In the genomic region with DNA sequence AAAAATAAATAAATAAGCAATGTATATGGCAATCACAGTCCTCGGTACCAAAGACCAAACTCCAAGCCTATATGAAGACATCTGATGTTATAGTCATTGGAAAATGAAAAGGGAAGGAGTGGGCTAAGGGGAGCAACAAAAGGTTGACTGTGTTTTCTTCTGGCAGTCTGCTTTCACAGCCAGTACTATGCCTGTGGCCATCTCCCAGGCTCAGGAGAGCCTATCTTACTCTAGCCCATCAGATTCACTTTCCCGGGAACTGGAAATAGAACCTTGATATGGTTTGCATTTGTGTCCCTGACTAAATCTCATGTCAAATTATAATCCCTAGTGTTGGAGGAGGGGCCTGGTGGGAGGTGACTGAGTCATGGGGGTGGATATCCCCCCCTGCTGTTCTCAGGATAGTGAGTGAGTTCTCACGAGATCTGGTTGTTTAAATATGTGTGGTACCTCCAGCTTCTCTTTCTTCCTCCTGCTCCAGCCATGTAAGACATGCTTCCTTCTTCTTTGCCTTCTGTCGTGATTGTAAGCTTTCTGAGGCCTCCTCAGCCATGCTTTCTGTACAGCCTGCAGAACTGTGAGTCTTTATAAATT, we compare ENCODE assay signal across 32 cellular contexts.
"Had no signal": no experiment of that assay in that cellular context is flagged by ENCODE, and none has a peak within 500 bp of the region (broad histone marks: within the 10 kb centered on the region; RNA-seq: fewer than 3 reads in every experiment).

No MANE protein-coding gene starts in this region.

- H3K4me3 Mint-ChIP-seq: activated CD4-positive, alpha-beta memory T cell treated with anti-CD3 and anti-CD28 coated beads for 36 hours; activated T-cell treated with anti-CD3 and anti-CD28 coated beads, Interleukin-2, amount 50 U/mL, for 4 hours; central memory CD8-positive, alpha-beta T cell; dendritic cell treated with granulocyte-macrophage colony-stimulating factor and Interleukin-4, amounts not matched to agents 40 ng/mL and 50 ng/mL, for 4 days; natural killer cell treated with Interleukin-12 subunit alpha and Interleukin-12 subunit beta and Interleukin-15 and Interleukin-18, amount 100 ng/mL, for 72 hours; stimulated activated effector memory CD8-positive, alpha-beta T cell treated with anti-CD3 and anti-CD28 coated beads, Interleukin-12 subunit alpha, Interleukin-12 subunit beta, amount 100 ng/mL, for 72 hours; stimulated activated naive CD8-positive, alpha-beta T cell treated with anti-CD3 and anti-CD28 coated beads, Interleukin-15, Interleukin-2, amounts not matched to agents 100 ng/mL and 50 ng/mL, for 24 hours; T-helper 2 cell treated with Interferon-gamma antibody and Interleukin-4, amounts not matched to agents 5 μg/mL and 100 μg/mL, for 36 hours; type B pancreatic cell had no signal

- H3K9me3 Mint-ChIP-seq: activated CD4-positive, alpha-beta memory T cell treated with anti-CD3 and anti-CD28 coated beads for 36 hours; activated naive CD4-positive, alpha-beta T cell treated with anti-CD3 and anti-CD28 coated beads, Interleukin-2, amount 50 U/mL, for 72 hours; activated T-cell treated with anti-CD3 and anti-CD28 coated beads, Interleukin-2, amount 50 U/mL, for 4 hours; central memory CD8-positive, alpha-beta T cell; dendritic cell treated with granulocyte-macrophage colony-stimulating factor and Interleukin-4, amounts not matched to agents 40 ng/mL and 50 ng/mL, for 4 days; natural killer cell treated with Interleukin-12 subunit alpha and Interleukin-12 subunit beta and Interleukin-15 and Interleukin-18, amount 100 ng/mL, for 72 hours; stimulated activated effector memory CD8-positive, alpha-beta T cell treated with anti-CD3 and anti-CD28 coated beads, Interleukin-12 subunit alpha, Interleukin-12 subunit beta, amount 100 ng/mL, for 72 hours; stimulated activated naive CD8-positive, alpha-beta T cell treated with anti-CD3 and anti-CD28 coated beads, Interleukin-15, Interleukin-2, amounts not matched to agents 100 ng/mL and 50 ng/mL, for 24 hours; T-helper 2 cell treated with Interferon-gamma antibody and Interleukin-4, amounts not matched to agents 5 μg/mL and 100 μg/mL, for 36 hours; type B pancreatic cell had no signal

- H3K4me1 ChIP-seq: left ventricle myocardium inferior, prostate gland, uterus had no signal

- H3K27ac ChIP-seq: esophagus muscularis mucosa, left ventricle myocardium inferior, neutrophil, ovary, prostate gland, skin epidermis, thoracic aorta, uterus, VCaP had no signal

- DNase-seq: activated CD4-positive, alpha-beta memory T cell treated with anti-CD3 and anti-CD28 coated beads for 36 hours; activated CD4-positive, alpha-beta T cell treated with anti-CD3 and anti-CD28 coated beads for 48 hours; activated CD8-positive, alpha-beta memory T cell treated with anti-CD3 and anti-CD28 coated beads, Interleukin-2, amount 50 U/mL, for 48 hours; activated naive CD4-positive, alpha-beta T cell; activated T-cell treated with anti-CD3 and anti-CD28 coated beads, Interleukin-2, amount 50 U/mL, for 4 hours; foreskin melanocyte; kidney glomerular epithelial cell; left ventricle myocardium inferior; mucosa of descending colon; ovary; retina; stimulated activated CD4-positive, alpha-beta T cell treated with anti-CD3 and anti-CD28 coated beads, Interleukin-12 subunit alpha, Interleukin-12 subunit beta, amount 100 ng/mL, for 4 hours; stimulated activated CD4-positive, alpha-beta T cell treated with anti-CD3 and anti-CD28 coated beads, Interleukin-4, amount 100 ng/mL, for 24 hours; T-helper 1 cell; uterus had no signal

- H3K4me1 Mint-ChIP-seq: central memory CD8-positive, alpha-beta T cell; stimulated activated effector memory CD8-positive, alpha-beta T cell treated with anti-CD3 and anti-CD28 coated beads, Interleukin-12 subunit alpha, Interleukin-12 subunit beta, amount 100 ng/mL, for 72 hours had no signal

- H3K27me3 Mint-ChIP-seq: activated CD4-positive, alpha-beta memory T cell treated with anti-CD3 and anti-CD28 coated beads for 36 hours; central memory CD8-positive, alpha-beta T cell; dendritic cell treated with granulocyte-macrophage colony-stimulating factor and Interleukin-4, amounts not matched to agents 40 ng/mL and 50 ng/mL, for 4 days; natural killer cell treated with Interleukin-12 subunit alpha and Interleukin-12 subunit beta and Interleukin-15 and Interleukin-18, amount 100 ng/mL, for 72 hours; stimulated activated naive CD8-positive, alpha-beta T cell treated with anti-CD3 and anti-CD28 coated beads, Interleukin-15, Interleukin-2, amounts not matched to agents 100 ng/mL and 50 ng/mL, for 24 hours; type B pancreatic cell had no signal

- H3K4me3 ChIP-seq: esophagus muscularis mucosa, left ventricle myocardium inferior, lung, mucosa of descending colon, ovary, prostate gland, skin epidermis, thoracic aorta, uterus had no signal

- H3K36me3 ChIP-seq: esophagus muscularis mucosa, left ventricle myocardium inferior, neutrophil, ovary, prostate gland, thoracic aorta, uterus had no signal

- H3K27ac Mint-ChIP-seq: activated CD4-positive, alpha-beta memory T cell treated with anti-CD3 and anti-CD28 coated beads for 36 hours; activated naive CD4-positive, alpha-beta T cell treated with anti-CD3 and anti-CD28 coated beads, Interleukin-2, amount 50 U/mL, for 72 hours; dendritic cell treated with granulocyte-macrophage colony-stimulating factor and Interleukin-4, amounts not matched to agents 40 ng/mL and 50 ng/mL, for 4 days; natural killer cell treated with Interleukin-12 subunit alpha and Interleukin-12 subunit beta and Interleukin-15 and Interleukin-18, amount 100 ng/mL, for 72 hours; stimulated activated effector memory CD8-positive, alpha-beta T cell treated with anti-CD3 and anti-CD28 coated beads, Interleukin-12 subunit alpha, Interleukin-12 subunit beta, amount 100 ng/mL, for 72 hours; stimulated activated naive CD8-positive, alpha-beta T cell treated with anti-CD3 and anti-CD28 coated beads, Interleukin-15, Interleukin-2, amounts not matched to agents 100 ng/mL and 50 ng/mL, for 24 hours; T-helper 2 cell treated with Interferon-gamma antibody and Interleukin-4, amounts not matched to agents 5 μg/mL and 100 μg/mL, for 36 hours; type B pancreatic cell had no signal

- H3K27me3 ChIP-seq: esophagus muscularis mucosa, neutrophil, ovary, uterus had no signal

- H3K36me3 Mint-ChIP-seq: activated CD4-positive, alpha-beta memory T cell treated with anti-CD3 and anti-CD28 coated beads for 36 hours; activated naive CD4-positive, alpha-beta T cell treated with anti-CD3 and anti-CD28 coated beads, Interleukin-2, amount 50 U/mL, for 72 hours; natural killer cell treated with Interleukin-12 subunit alpha and Interleukin-12 subunit beta and Interleukin-15 and Interleukin-18, amount 100 ng/mL, for 72 hours; stimulated activated effector memory CD8-positive, alpha-beta T cell treated with anti-CD3 and anti-CD28 coated beads, Interleukin-12 subunit alpha, Interleukin-12 subunit beta, amount 100 ng/mL, for 72 hours; type B pancreatic cell had no signal

- ATAC-seq: activated CD4-positive, CD25-positive, alpha-beta regulatory T cell treated with anti-CD3 and anti-CD28 coated beads, Interleukin-2, amount 50 U/mL, for 24 hours; activated naive CD4-positive, alpha-beta T cell treated with anti-CD3 and anti-CD28 coated beads, Interleukin-2, amount 50 U/mL, for 72 hours; activated T-cell treated with anti-CD3 and anti-CD28 coated beads, Interleukin-2, amount 50 U/mL, for 4 hours; mucosa of descending colon; sciatic nerve; stimulated activated effector memory CD8-positive, alpha-beta T cell treated with anti-CD3 and anti-CD28 coated beads, Interleukin-12 subunit alpha, Interleukin-12 subunit beta, amount 100 ng/mL, for 72 hours had no signal

- H3K9me3 ChIP-seq: esophagus muscularis mucosa, left ventricle myocardium inferior, mucosa of descending colon, neutrophil, ovary, prostate gland, thoracic aorta, uterus had no signal
